In the genomic region with DNA sequence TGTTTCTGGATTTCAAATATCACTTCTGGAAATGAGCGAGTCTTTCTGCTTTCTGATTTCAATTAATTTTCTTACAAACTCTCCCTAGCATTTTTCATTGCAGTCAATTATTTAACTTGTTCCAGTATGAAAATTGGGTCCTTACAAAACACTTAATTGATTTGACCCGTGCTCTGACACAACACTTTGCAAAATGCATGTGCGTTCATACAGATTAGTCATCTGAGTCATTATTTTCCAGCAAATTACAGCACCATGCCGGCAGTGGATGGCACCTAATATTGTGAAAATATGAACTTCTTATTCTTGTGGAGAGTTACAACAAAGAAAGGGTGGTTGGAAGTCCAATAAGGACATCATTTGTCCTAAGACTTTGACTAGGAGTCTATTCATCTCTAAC, we compare ENCODE assay signal across 27 cellular contexts.
"Had no signal": no experiment of that assay in that cellular context is flagged by ENCODE, and none has a peak within 500 bp of the region (broad histone marks: within the 10 kb centered on the region; RNA-seq: fewer than 3 reads in every experiment).

No MANE protein-coding gene starts in this region.

- H3K4me3 ChIP-seq: colonic mucosa, esophagus muscularis mucosa, gastroesophageal sphincter, heart left ventricle, hepatocyte, lung, prostate gland, right lobe of liver, thoracic aorta, tibial nerve, upper lobe of left lung had no signal

- H3K9me3 Mint-ChIP-seq: dendritic cell treated with granulocyte-macrophage colony-stimulating factor and Interleukin-4, amounts not matched to agents 40 ng/mL and 50 ng/mL, for 4 days; endodermal cell; memory B cell; natural killer cell; neural crest cell; stimulated activated naive B cell treated with anti-CD40 and anti-IgM and Interleukin-4, amounts not matched to agents 10 μg/mL and 1 μg/mL and 100 μg/mL, for 72 hours; stimulated activated naive CD8-positive, alpha-beta T cell treated with anti-CD3 and anti-CD28 coated beads, Interleukin-15, Interleukin-2, amounts not matched to agents 100 ng/mL and 50 ng/mL, for 24 hours had no signal

- H3K4me1 ChIP-seq: colonic mucosa, esophagus muscularis mucosa, gastroesophageal sphincter, heart left ventricle, parathyroid adenoma, prostate gland, right lobe of liver, tibial nerve, upper lobe of left lung had no signal

- H3K9me3 ChIP-seq: colonic mucosa, esophagus muscularis mucosa, gastroesophageal sphincter, heart left ventricle, prostate gland, right lobe of liver, thoracic aorta, tibial nerve, upper lobe of left lung had no signal

- ATAC-seq: gastroesophageal sphincter; heart left ventricle; left lobe of liver; natural killer cell; right lobe of liver; stimulated activated naive B cell treated with anti-CD40 and anti-IgM and Interleukin-4, amounts not matched to agents 10 μg/mL and 1 μg/mL and 100 μg/mL, for 72 hours had no signal

- H3K36me3 Mint-ChIP-seq: memory B cell; natural killer cell; stimulated activated naive B cell treated with anti-CD40 and anti-IgM and Interleukin-4, amounts not matched to agents 10 μg/mL and 1 μg/mL and 100 μg/mL, for 72 hours had no signal

- DNase-seq: colonic mucosa; effector CD8-positive, alpha-beta T cell; endodermal cell; foreskin fibroblast; heart left ventricle; kidney; natural killer cell; right lobe of liver; small intestine; stimulated activated CD4-positive, alpha-beta T cell treated with anti-CD3 and anti-CD28 coated beads, Interleukin-15, amount 100 ng/mL, for 24 hours; stimulated activated CD4-positive, alpha-beta T cell treated with anti-CD3 and anti-CD28 coated beads, Interleukin-2, amount 100 ng/mL, for 48 hours; stimulated activated naive B cell treated with anti-CD40 and anti-IgM and Interleukin-4, amounts not matched to agents 10 μg/mL and 1 μg/mL and 100 μg/mL, for 72 hours; upper lobe of left lung had no signal

- H3K79me2 ChIP-seq: hepatocyte, parathyroid adenoma had no signal

- H3K27me3 ChIP-seq: colonic mucosa, esophagus muscularis mucosa, gastroesophageal sphincter, heart left ventricle, hepatocyte, right lobe of liver, tibial nerve, upper lobe of left lung had no signal

- H3K27ac Mint-ChIP-seq: dendritic cell treated with granulocyte-macrophage colony-stimulating factor and Interleukin-4, amounts not matched to agents 40 ng/mL and 50 ng/mL, for 4 days; endodermal cell; memory B cell; natural killer cell; stimulated activated naive B cell treated with anti-CD40 and anti-IgM and Interleukin-4, amounts not matched to agents 10 μg/mL and 1 μg/mL and 100 μg/mL, for 72 hours; stimulated activated naive CD8-positive, alpha-beta T cell treated with anti-CD3 and anti-CD28 coated beads, Interleukin-15, Interleukin-2, amounts not matched to agents 100 ng/mL and 50 ng/mL, for 24 hours had no signal

- H3K4me3 Mint-ChIP-seq: dendritic cell treated with granulocyte-macrophage colony-stimulating factor and Interleukin-4, amounts not matched to agents 40 ng/mL and 50 ng/mL, for 4 days; endodermal cell; memory B cell; natural killer cell; neural crest cell; stimulated activated naive B cell treated with anti-CD40 and anti-IgM and Interleukin-4, amounts not matched to agents 10 μg/mL and 1 μg/mL and 100 μg/mL, for 72 hours; stimulated activated naive CD8-positive, alpha-beta T cell treated with anti-CD3 and anti-CD28 coated beads, Interleukin-15, Interleukin-2, amounts not matched to agents 100 ng/mL and 50 ng/mL, for 24 hours had no signal

- H3K9ac ChIP-seq: parathyroid adenoma had no signal

- H3K27ac ChIP-seq: colonic mucosa, esophagus muscularis mucosa, gastroesophageal sphincter, heart left ventricle, hepatocyte, parathyroid adenoma, prostate gland, right lobe of liver, thoracic aorta, tibial nerve, upper lobe of left lung had no signal

- H3K36me3 ChIP-seq: colonic mucosa, esophagus muscularis mucosa, gastroesophageal sphincter, heart left ventricle, prostate gland, right lobe of liver, thoracic aorta, tibial nerve, upper lobe of left lung had no signal

- H3K27me3 Mint-ChIP-seq: dendritic cell treated with granulocyte-macrophage colony-stimulating factor and Interleukin-4, amounts not matched to agents 40 ng/mL and 50 ng/mL, for 4 days; stimulated activated naive CD8-positive, alpha-beta T cell treated with anti-CD3 and anti-CD28 coated beads, Interleukin-15, Interleukin-2, amounts not matched to agents 100 ng/mL and 50 ng/mL, for 24 hours had no signal

- H2AFZ ChIP-seq: hepatocyte, parathyroid adenoma had no signal

- FAIRE-seq: kidney, small intestine, urothelium cell line had no signal

- H3K4me2 ChIP-seq: hepatocyte had no signal

- H3K4me1 Mint-ChIP-seq: natural killer cell, neural crest cell had no signal
